Comparison of ENCODE assay signal across 11 cellular contexts in the genomic region with DNA sequence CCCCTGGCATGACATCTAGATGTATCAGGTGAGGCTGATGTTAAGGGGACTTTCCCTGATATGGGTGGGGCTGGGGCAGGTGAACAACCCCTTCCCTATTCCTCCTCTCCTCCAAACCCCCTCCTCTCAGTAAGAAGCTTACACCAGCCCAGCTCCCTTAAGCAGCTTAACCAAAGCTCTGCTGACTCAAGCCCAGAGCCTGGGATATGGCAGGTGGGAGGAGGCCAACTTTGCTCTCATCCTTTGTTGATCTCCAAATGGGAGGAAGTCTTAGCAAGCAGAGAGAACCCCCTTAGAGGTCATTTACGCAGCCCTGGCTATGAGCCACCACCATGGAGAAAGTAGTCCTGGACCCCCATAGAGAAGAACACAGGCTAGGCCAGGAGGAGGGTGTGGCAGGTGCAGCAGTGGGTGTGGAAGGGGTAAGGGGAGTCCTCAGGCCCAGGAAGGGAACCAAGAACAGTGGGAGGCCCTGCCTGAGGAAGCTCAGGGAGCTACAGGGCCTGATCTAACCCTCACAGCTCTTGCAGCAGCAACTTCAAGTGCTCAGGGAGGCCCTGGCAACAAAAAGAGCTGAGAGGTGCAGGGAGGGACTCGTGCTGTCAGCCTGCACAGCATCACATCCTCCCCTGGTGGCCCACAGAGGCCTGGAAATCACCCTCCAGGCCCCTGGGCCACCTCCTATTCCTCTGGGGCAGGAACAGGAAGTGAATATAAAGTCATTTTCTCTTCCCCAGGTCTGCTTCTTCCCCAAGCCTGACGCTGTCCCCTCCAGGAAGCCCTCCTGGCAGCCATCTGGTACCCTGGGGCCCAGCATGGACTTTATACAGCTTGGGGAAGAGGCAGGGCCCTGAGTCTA. TPM values are rescaled to one million over a fixed set of nuclear protein-coding genes. Genes with fewer than 3 reads are reported as not detected.
A peak's percentile ranks its signal among the peaks of the same experiment; 100 is the strongest.
DNase-seq lines count a peak whose midpoint lies in the region; ATAC-seq and TF ChIP-seq lines count a peak whose summit lies in the region.
"Had no signal": no experiment of that assay in that cellular context is flagged by ENCODE, and none has a peak within 500 bp of the region (broad histone marks: within the 10 kb centered on the region; RNA-seq: fewer than 3 reads in every experiment).

No MANE protein-coding gene starts in this region.

- H3K4me1 Mint-ChIP-seq in endothelial cell (ENCODE audit: unreplicated experiment): peaks cover 24% of the 10 kb centered on the region

- DNase-seq in WERI-Rb-1: peak; percentile 93
- DNase-seq in effector memory CD4-positive, alpha-beta T cell: peak; percentile 51 to 65 (median 61)
- no peak for DNase-seq in endothelial cell (ENCODE audit: low spot score)
- DNase-seq in inferior parietal cortex (ENCODE audit: extremely low spot score): no peak
- DNase-seq in NCI-H2227 treated with DMSO at 0.1 percent for 48 hours (lab: John Stamatoyannopoulos, UW): no peak
- DNase-seq: NCI-H1105 treated with DMSO at 0.1 percent for 48 hours, sigmoid colon had no signal

- no peak for TF ChIP-seq EP300 in gastroesophageal sphincter (IDR thresholded peaks at IDR 0.05)

- peaks cover 56% of the 10 kb centered on the region for H3K4me1 ChIP-seq in BLaER1
- H3K4me1 ChIP-seq in effector memory CD4-positive, alpha-beta T cell (ENCODE audit: control insufficient read depth, insufficient read depth, low read length, poor library complexity, severe bottlenecking): peaks cover 40% of the 10 kb centered on the region
- H3K4me1 ChIP-seq in gastroesophageal sphincter: peaks cover 0 to 50% (median 16%) of the 10 kb centered on the region in 3 donors

- no peak overlapping the region for H3K27ac Mint-ChIP-seq in endothelial cell (ENCODE audit: unreplicated experiment)

- no peaks in the 10 kb centered on the region for H3K9me3 Mint-ChIP-seq in endothelial cell (ENCODE audit: unreplicated experiment)

- peaks cover 26% of the 10 kb centered on the region for H4K20me1 ChIP-seq in BLaER1

- H3K36me3 ChIP-seq in BLaER1: peaks cover 25% of the 10 kb centered on the region
- H3K36me3 ChIP-seq in WERI-Rb-1: peaks cover 32% of the 10 kb centered on the region
- H3K36me3 ChIP-seq in effector memory CD4-positive, alpha-beta T cell (ENCODE audit: control insufficient read depth, insufficient read depth, low read length): peaks cover 21% of the 10 kb centered on the region
- peaks cover 0 to 33% of the 10 kb centered on the region in 2 donors for H3K36me3 ChIP-seq in gastroesophageal sphincter

- TF ChIP-seq CTCF in WERI-Rb-1 (IDR thresholded peaks at IDR 0.05; ENCODE audit: low read depth, low read length): no peak
- no peak for TF ChIP-seq CTCF in endothelial cell (IDR thresholded peaks at IDR 0.05; ENCODE audit: unreplicated experiment)
- TF ChIP-seq CTCF in gastroesophageal sphincter (IDR thresholded peaks at IDR 0.05): no peak

- no peak overlapping the region for H3K4me3 ChIP-seq in BLaER1
- peak overlapping the region; percentile 18 for H3K4me3 ChIP-seq in WERI-Rb-1 (ENCODE audit: low read depth, low read length)
- no peak overlapping the region for H3K4me3 ChIP-seq in effector memory CD4-positive, alpha-beta T cell (ENCODE audit: insufficient read depth, low read depth, low read length, poor library complexity, severe bottlenecking)
- no peak overlapping the region for H3K4me3 ChIP-seq in gastroesophageal sphincter
- H3K4me3 ChIP-seq: sigmoid colon had no signal

- peak overlapping the region; percentile 95 for H3K4me2 ChIP-seq in BLaER1

- peak; percentile 46 for ATAC-seq in GM21786 (IDR thresholded peaks at IDR 0.05; ENCODE audit: unreplicated experiment)
- ATAC-seq in gastroesophageal sphincter: no peak

- no peaks in the 10 kb centered on the region for H3K27me3 ChIP-seq in BLaER1
- no peaks in the 10 kb centered on the region for H3K27me3 ChIP-seq in WERI-Rb-1 (ENCODE audit: insufficient read depth, low read depth, severe bottlenecking)
- no peaks in the 10 kb centered on the region for H3K27me3 ChIP-seq in effector memory CD4-positive, alpha-beta T cell (replicated peaks; ENCODE audit: control insufficient read depth, insufficient read depth, low read length, poor library complexity, severe bottlenecking)
- no peaks in the 10 kb centered on the region for H3K27me3 ChIP-seq in gastroesophageal sphincter
- H3K27me3 ChIP-seq: sigmoid colon had no signal

- H3K9me3 ChIP-seq in BLaER1: no peaks in the 10 kb centered on the region
- H3K9me3 ChIP-seq in WERI-Rb-1 (ENCODE audit: severe bottlenecking): no peaks in the 10 kb centered on the region
- H3K9me3 ChIP-seq in effector memory CD4-positive, alpha-beta T cell (ENCODE audit: control insufficient read depth, low read length): no peaks in the 10 kb centered on the region
- H3K9me3 ChIP-seq in gastroesophageal sphincter: no peaks in the 10 kb centered on the region
- H3K9me3 ChIP-seq: sigmoid colon had no signal

- H3K4me3 Mint-ChIP-seq in endothelial cell (ENCODE audit: unreplicated experiment): no peak overlapping the region

- peak overlapping the region; percentile 34; the same call in 1 of the 2 replicates for H3K9ac ChIP-seq in BLaER1

- peaks cover 6% of the 10 kb centered on the region for H3K27me3 Mint-ChIP-seq in endothelial cell (ENCODE audit: unreplicated experiment)

- 83 to 86% methylated on average over 1 to 2 of the region's 3 CpGs for WGBS in gastroesophageal sphincter (ENCODE audit: low coverage in 1 of 2), 2 donors

- peaks cover 19% of the 10 kb centered on the region for H3K36me3 Mint-ChIP-seq in endothelial cell (ENCODE audit: low read depth, unreplicated experiment)

- no peak for TF ChIP-seq POLR2A in gastroesophageal sphincter (IDR thresholded peaks at IDR 0.05)

- peak overlapping the region; percentile 77; the same call in 1 of the 2 replicates for H3K27ac ChIP-seq in BLaER1
- peak overlapping the region; percentile 64 for H3K27ac ChIP-seq in WERI-Rb-1
- peak overlapping the region; percentile 89 for H3K27ac ChIP-seq in effector memory CD4-positive, alpha-beta T cell (ENCODE audit: insufficient read depth, low read length, poor library complexity, severe bottlenecking)
- H3K27ac ChIP-seq in gastroesophageal sphincter: no peak overlapping the region
- H3K27ac ChIP-seq: C4-2B, sigmoid colon had no signal

RNA-seq across cellular contexts. Expression of gene UNC119, which starts 2.9 kb away (rescaled TPM):
- 47.2 TPM for total RNA-seq in endothelial cell (ENCODE audit: unreplicated experiment)
- 10 to 100 TPM; 17.5 to 28.7 (median 20.3) TPM for total RNA-seq in gastroesophageal sphincter

RNA-seq across cellular contexts. Expression of gene PIGS, which starts 21.8 kb away (rescaled TPM):
- total RNA-seq in endothelial cell (ENCODE audit: unreplicated experiment): 53.6 TPM
- 10 to 100 TPM; 40.8 to 90.4 (median 64.5) TPM for total RNA-seq in gastroesophageal sphincter

RNA-seq across cellular contexts. Expression of gene ALDOC, which starts 27.2 kb away (rescaled TPM):
- total RNA-seq in endothelial cell (ENCODE audit: unreplicated experiment) (18.3 TPM), gastroesophageal sphincter (10 to 100 TPM; 29.1 to 46.5 (median 37.7) TPM)

RNA-seq across cellular contexts. Expression of gene FOXN1, which starts 43.4 kb away (rescaled TPM):
- total RNA-seq in endothelial cell (ENCODE audit: unreplicated experiment): not detected
- total RNA-seq in gastroesophageal sphincter: under 1 TPM in 1 of 4 donors, not detected in 3; 0.15 TPM
- total RNA-seq: sigmoid colon had no signal

RNA-seq across cellular contexts. Expression of gene SPAG5, which starts 49.3 kb away (rescaled TPM):
- 28.5 TPM for total RNA-seq in endothelial cell (ENCODE audit: unreplicated experiment)
- 1 to 10 TPM; 1.4 to 4.9 (median 2.6) TPM for total RNA-seq in gastroesophageal sphincter

Comparison
In these comparisons a context has a peak if more than half of its experiments do, and no peak if none do; other contexts are left out.
1. H3K27ac ChIP-seq: peak in BLaER1 (single experiment), WERI-Rb-1 (single experiment) and effector memory CD4-positive, alpha-beta T cell (single experiment); none in gastroesophageal sphincter (0 of 4).
2. DNase-seq: peak in WERI-Rb-1 (single experiment) and effector memory CD4-positive, alpha-beta T cell (3 of 3); none in endothelial cell (single experiment), inferior parietal cortex (single experiment) and NCI-H2227 treated with DMSO at 0.1 percent for 48 hours (single experiment).